In genomic region chrX:81202989-81203388, GRCh38 we compare ENCODE assay signal across 9 cellular contexts. TPM values are rescaled to one million over a fixed set of nuclear protein-coding genes. Genes with fewer than 3 reads are reported as not detected.
A peak's percentile ranks its signal among the peaks of the same experiment; 100 is the strongest.
DNase-seq lines count a peak whose midpoint lies in the region; ATAC-seq and TF ChIP-seq lines count a peak whose summit lies in the region.
"Had no signal": no experiment of that assay in that cellular context is flagged by ENCODE, and none has a peak within 500 bp of the region (broad histone marks: within the 10 kb centered on the region; RNA-seq: fewer than 3 reads in every experiment).

No MANE protein-coding gene starts in this region.

- ATAC-seq in activated B cell treated with CpG ODN at 0.5 μM for 24 hours (ENCODE audit: low read depth) (no peak), GM19455 (IDR thresholded peaks at IDR 0.05; ENCODE audit: unreplicated experiment) (no peak), HG03439 (IDR thresholded peaks at IDR 0.05; ENCODE audit: unreplicated experiment) (no peak)

- POLR2A ChIA-PET in activated B cell treated with CpG ODN at 0.5 μM for 24 hours (lab: Charles Lee): interaction anchor here (1.8 to 2.3 kb wide), 2 partner anchors 394 to 395 kb away, joined by 5 to 19 read pairs; partner anchors contain the start of gene BRWD3

- no peak for TF ChIP-seq CTCF in activated B cell treated with CpG ODN at 0.5 μM for 24 hours (IDR thresholded peaks at IDR 0.05)
- no peak for TF ChIP-seq CTCF in left ventricle myocardium inferior (IDR thresholded peaks at IDR 0.05; ENCODE audit: borderline replicate concordance)
- no peak for TF ChIP-seq CTCF in smooth muscle cell (IDR thresholded peaks at IDR 0.05; ENCODE audit: borderline replicate concordance, insufficient read depth, poor library complexity, severe bottlenecking)

- H3K4me3 ChIP-seq in HUES48 (ENCODE audit: low read depth, low read length): peak overlapping the region; percentile 70
- peak overlapping the region; percentile 70 for H3K4me3 ChIP-seq in left ventricle myocardium inferior
- H3K4me3 ChIP-seq in smooth muscle cell: peak overlapping the region; percentile 70

- H3K27me3 Mint-ChIP-seq in activated B cell treated with CpG ODN at 0.5 μM for 24 hours: no peaks in the 10 kb centered on the region

- H2AFZ ChIP-seq in smooth muscle cell (ENCODE audit: low read depth): peak overlapping the region; percentile 81

- peaks cover 54% of the 10 kb centered on the region for H3K79me2 ChIP-seq in smooth muscle cell (ENCODE audit: low read depth)

- intact Hi-C loops in activated B cell treated with CpG ODN at 0.5 μM for 24 hours (cut with micrococcal nuclease): loop anchor here (1.0 kb wide), 1 partner anchor 82 kb away; no protein-coding TSS in a partner anchor
- intact Hi-C loops in left ventricle myocardium inferior (cut with micrococcal nuclease): no loop called here

- H3K4me2 ChIP-seq in smooth muscle cell: peak overlapping the region; percentile 82

- 42% methylated on average over 1 of the region's 1 CpG for WGBS in smooth muscle cell (ENCODE audit: low lambda C conversion rate)

- H3F3A ChIP-seq in smooth muscle cell (ENCODE audit: low read depth): no peaks in the 10 kb centered on the region

- no peaks in the 10 kb centered on the region for H3K9me3 Mint-ChIP-seq in activated B cell treated with CpG ODN at 0.5 μM for 24 hours

- no peaks in the 10 kb centered on the region for H4K20me1 ChIP-seq in smooth muscle cell (ENCODE audit: low read depth)

- CTCF ChIA-PET in activated B cell treated with CpG ODN at 0.5 μM for 24 hours (lab: Charles Lee): no interaction called here

- H3K27me3 ChIP-seq in HUES48 (ENCODE audit: control insufficient read depth, insufficient read depth, low read length) (no peaks in the 10 kb centered on the region), left ventricle myocardium inferior (ENCODE audit: low read depth) (no peaks in the 10 kb centered on the region), smooth muscle cell (ENCODE audit: low read depth) (no peaks in the 10 kb centered on the region)

- H3K4me1 Mint-ChIP-seq in activated B cell treated with CpG ODN at 0.5 μM for 24 hours: peaks cover 62% of the 10 kb centered on the region

- peak overlapping the region; percentile 92 for H3K27ac Mint-ChIP-seq in activated B cell treated with CpG ODN at 0.5 μM for 24 hours

- H3K36me3 ChIP-seq in HUES48 (ENCODE audit: control insufficient read depth, insufficient read depth, low read length) (no peaks in the 10 kb centered on the region), left ventricle myocardium inferior (no peaks in the 10 kb centered on the region), smooth muscle cell (ENCODE audit: low read depth) (no peaks in the 10 kb centered on the region)

- peak overlapping the region; percentile 95 for H3K4me3 Mint-ChIP-seq in activated B cell treated with CpG ODN at 0.5 μM for 24 hours

- H3K9me3 ChIP-seq in HUES48 (ENCODE audit: control insufficient read depth, insufficient read depth, low read length): peaks cover 19% of the 10 kb centered on the region; the same call in 1 of the 2 replicates
- no peaks in the 10 kb centered on the region for H3K9me3 ChIP-seq in left ventricle myocardium inferior (replicated peaks)
- H3K9me3 ChIP-seq in smooth muscle cell (replicated peaks; ENCODE audit: low read depth): no peaks in the 10 kb centered on the region

- peaks cover 36% of the 10 kb centered on the region for H3K36me3 Mint-ChIP-seq in activated B cell treated with CpG ODN at 0.5 μM for 24 hours (ENCODE audit: low read depth)

- H3K4me1 ChIP-seq in HUES48 (ENCODE audit: control insufficient read depth, insufficient read depth, low read length) (no peaks in the 10 kb centered on the region; the same call in 1 of the 2 replicates), left ventricle myocardium inferior (no peaks in the 10 kb centered on the region), smooth muscle cell (ENCODE audit: low read depth) (no peaks in the 10 kb centered on the region)

- H3K9ac ChIP-seq in HUES48 (ENCODE audit: low read depth, low read length): no peak overlapping the region
- peak overlapping the region; percentile 41 for H3K9ac ChIP-seq in smooth muscle cell (ENCODE audit: low read depth)

- DNase-seq in activated B cell treated with CpG ODN at 0.5 μM for 24 hours (no peak), left ventricle myocardium inferior (no peak), smooth muscle cell (lab: John Stamatoyannopoulos, UW; ENCODE audit: unreplicated experiment) (no peak), superior temporal gyrus (ENCODE audit: extremely low spot score) (no peak)
- DNase-seq in activated CD4-positive, alpha-beta T cell treated with anti-CD3 and anti-CD28 coated beads for 48 hours: no peak
- DNase-seq: stimulated activated naive CD4-positive, alpha-beta T cell treated with Interleukin-2 at 50 U/mL for 16 hours had no signal

- H3K27ac ChIP-seq in HUES48 (ENCODE audit: low read depth, low read length) (no peak overlapping the region), left ventricle myocardium inferior (replicated peaks) (peak overlapping the region; percentile 78), smooth muscle cell (ENCODE audit: low read depth) (no peak overlapping the region)

RNA-seq across cellular contexts. Expression of gene SH3BGRL, which starts 1.1 kb away (rescaled TPM):
- total RNA-seq in activated B cell treated with CpG ODN at 0.5 μM for 24 hours: 116 and 117 TPM in 2 replicates
- total RNA-seq in left ventricle myocardium inferior: 27.0 TPM
- 196 and 223 TPM in 2 replicates for total RNA-seq in smooth muscle cell
- 110 and 143 TPM in 2 replicates for polyA plus RNA-seq in smooth muscle cell

RNA-seq across cellular contexts. Expression of gene HMGN5, which starts 1.3 kb away (rescaled TPM):
- total RNA-seq in activated B cell treated with CpG ODN at 0.5 μM for 24 hours: 1.0 and 1.2 TPM in 2 replicates
- 3.1 TPM for total RNA-seq in left ventricle myocardium inferior
- 0.36 and 2.7 TPM in 2 replicates for total RNA-seq in smooth muscle cell
- 4.5 and 6.8 TPM in 2 replicates for polyA plus RNA-seq in smooth muscle cell
